16 cellular contexts compared by ENCODE assay signal in genomic region chr3:155619118-155619915, GRCh38.
"Had no signal": no experiment of that assay in that cellular context is flagged by ENCODE, and none has a peak within 500 bp of the region (broad histone marks: within the 10 kb centered on the region; RNA-seq: fewer than 3 reads in every experiment).

No MANE protein-coding gene starts in this region.

- H3K27me3 Mint-ChIP-seq: type B pancreatic cell had no signal

- H3K36me3 ChIP-seq: adrenal gland, gastroesophageal sphincter had no signal

- DNase-seq: activated CD4-positive, alpha-beta T cell treated with anti-CD3 and anti-CD28 coated beads, Interleukin-2, amount 50 U/mL, for 4 hours; activated CD4-positive, CD25-positive, alpha-beta regulatory T cell treated with anti-CD3 and anti-CD28 coated beads, Interleukin-2, amount 50 U/mL, for 72 hours; activated naive CD4-positive, alpha-beta T cell treated with anti-CD3 and anti-CD28 coated beads, Interleukin-2, amount 50 U/mL, for 16 hours; activated T-cell treated with anti-CD3 and anti-CD28 coated beads, Interleukin-2, amount 50 U/mL, for 1 hour; adrenal gland; effector memory CD8-positive, alpha-beta T cell; left ventricle myocardium superior; mesenchymal stem cell; psoas muscle; stimulated activated CD4-positive, alpha-beta T cell treated with anti-CD3 and anti-CD28 coated beads, Interleukin-2, amount 100 ng/mL, for 24 hours; stimulated activated naive CD4-positive, alpha-beta T cell; substantia nigra had no signal

- H3K27ac ChIP-seq: adrenal gland, gastroesophageal sphincter, psoas muscle had no signal

- H3K27ac Mint-ChIP-seq: effector memory CD8-positive, alpha-beta T cell; nephron; type B pancreatic cell had no signal

- H3K4me1 Mint-ChIP-seq: central memory CD8-positive, alpha-beta T cell; nephron had no signal

- H3K27me3 ChIP-seq: adrenal gland, gastroesophageal sphincter had no signal

- H3K4me3 ChIP-seq: adrenal gland, gastroesophageal sphincter, psoas muscle had no signal

- H3K9me3 ChIP-seq: adrenal gland had no signal

- H3K4me3 Mint-ChIP-seq: central memory CD8-positive, alpha-beta T cell; effector memory CD8-positive, alpha-beta T cell; nephron; type B pancreatic cell had no signal

- H3K4me1 ChIP-seq: adrenal gland, gastroesophageal sphincter, psoas muscle had no signal
